ENCODE assay signal across 1 cellular context in the genomic region with DNA sequence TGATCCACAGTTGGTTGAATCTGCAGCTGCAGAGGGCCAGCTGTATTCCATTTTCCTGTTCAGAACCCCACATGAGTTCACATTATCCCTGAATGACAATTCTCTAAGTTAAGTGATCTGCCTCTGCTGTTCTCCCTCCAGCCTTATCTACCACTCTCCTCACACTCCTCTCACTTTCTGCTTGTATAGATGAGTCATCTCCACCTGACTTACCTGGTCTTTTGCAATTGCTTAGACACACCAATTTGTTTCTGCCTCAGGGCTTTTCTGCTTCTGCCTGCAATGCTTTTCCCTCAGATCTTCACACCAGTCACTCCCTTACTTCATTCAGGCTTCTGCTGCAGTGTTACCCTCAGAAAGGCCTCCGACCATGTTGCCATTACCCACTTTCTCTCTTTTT.
A peak's percentile ranks its signal among the peaks of the same experiment; 100 is the strongest.
TF ChIP-seq lines count a peak whose summit lies in the region.

No MANE protein-coding gene starts in this region.

TF ChIP-seq in HEK293, 187 proteins besides CTCF, POLR2A, EP300 and RAD21 (continued from another document and continues in another):
- TF ChIP-seq, protein P1, sequence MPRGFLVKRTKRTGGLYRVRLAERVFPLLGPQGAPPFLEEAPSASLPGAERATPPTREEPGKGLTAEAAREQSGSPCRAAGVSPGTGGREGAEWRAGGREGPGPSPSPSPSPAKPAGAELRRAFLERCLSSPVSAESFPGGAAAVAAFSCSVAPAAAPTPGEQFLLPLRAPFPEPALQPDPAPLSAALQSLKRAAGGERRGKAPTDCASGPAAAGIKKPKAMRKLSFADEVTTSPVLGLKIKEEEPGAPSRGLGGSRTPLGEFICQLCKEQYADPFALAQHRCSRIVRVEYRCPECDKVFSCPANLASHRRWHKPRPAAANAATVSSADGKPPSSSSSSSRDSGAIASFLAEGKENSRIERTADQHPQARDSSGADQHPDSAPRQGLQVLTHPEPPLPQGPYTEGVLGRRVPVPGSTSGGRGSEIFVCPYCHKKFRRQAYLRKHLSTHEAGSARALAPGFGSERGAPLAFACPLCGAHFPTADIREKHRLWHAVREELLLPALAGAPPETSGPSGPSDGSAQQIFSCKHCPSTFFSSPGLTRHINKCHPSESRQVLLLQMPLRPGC (tag by site-specific recombination; IDR thresholded peaks at IDR 0.05): no peak
- TF ChIP-seq SALL2 (tag by site-specific recombination; IDR thresholded peaks at IDR 0.05; ENCODE audit: borderline replicate concordance) (no peak), ZNF626 (tag by site-specific recombination; IDR thresholded peaks at IDR 0.05) (no peak), SETDB1 (IDR thresholded peaks at IDR 0.05; ENCODE audit: insufficient read length, low read length) (no peak), ZNF19 (tag by site-specific recombination; IDR thresholded peaks at IDR 0.05; ENCODE audit: low read depth) (no peak), ZNF791 (tag by site-specific recombination; IDR thresholded peaks at IDR 0.05) (no peak), ZNF138 (tag by site-specific recombination; IDR thresholded peaks at IDR 0.05; ENCODE audit: borderline replicate concordance) (no peak), ZNF366 (tag by site-specific recombination; conservative IDR thresholded peaks at IDR 0.05) (0 out of 2 replicates have a peak, but pooled peaks have one; percentile 21), ZNF394 (tag by site-specific recombination; IDR thresholded peaks at IDR 0.05; ENCODE audit: borderline replicate concordance) (peak; percentile 13; the same call in 1 of the 2 replicates), YY2 (tag by site-specific recombination; IDR thresholded peaks at IDR 0.05) (no peak), ZNF114 (tag by site-specific recombination; IDR thresholded peaks at IDR 0.05) (no peak), ZNF830 (tag by site-specific recombination; IDR thresholded peaks at IDR 0.05; ENCODE audit: low read depth) (no peak), ZNF112 (tag by site-specific recombination; IDR thresholded peaks at IDR 0.05) (no peak), ZNF10 (tag by site-specific recombination; IDR thresholded peaks at IDR 0.05) (no peak), ZNF501 (tag by site-specific recombination; IDR thresholded peaks at IDR 0.05) (no peak), ZFP41 (tag by site-specific recombination; IDR thresholded peaks at IDR 0.05; ENCODE audit: borderline replicate concordance) (no peak), EGR2 (tag by site-specific recombination; IDR thresholded peaks at IDR 0.05; ENCODE audit: low read depth) (no peak), ZNF23 (tag by site-specific recombination; IDR thresholded peaks at IDR 0.05; ENCODE audit: borderline replicate concordance) (no peak), KLF8 (tag by site-specific recombination; IDR thresholded peaks at IDR 0.05) (peak; percentile 82), ZNF266 (tag by site-specific recombination; IDR thresholded peaks at IDR 0.05; ENCODE audit: low read depth) (no peak), ZNF404 (tag by site-specific recombination; IDR thresholded peaks at IDR 0.05) (no peak), ZNF169 (tag by site-specific recombination; IDR thresholded peaks at IDR 0.05) (0 out of 2 replicates have a peak, but pooled peaks have one; percentile 45), ZNF140 (tag by site-specific recombination; IDR thresholded peaks at IDR 0.05) (no peak), ZNF239 (tag by site-specific recombination; IDR thresholded peaks at IDR 0.05) (no peak), ZNF768 (tag by site-specific recombination; IDR thresholded peaks at IDR 0.05) (no peak), ZNF776 (tag by site-specific recombination; IDR thresholded peaks at IDR 0.05; ENCODE audit: borderline replicate concordance) (no peak), ZNF221 (tag by site-specific recombination; IDR thresholded peaks at IDR 0.05; ENCODE audit: borderline replicate concordance) (no peak), ZNF292 (tag by site-specific recombination; IDR thresholded peaks at IDR 0.05; ENCODE audit: borderline replicate concordance, low read depth) (no peak)
- TF ChIP-seq, protein P2, sequence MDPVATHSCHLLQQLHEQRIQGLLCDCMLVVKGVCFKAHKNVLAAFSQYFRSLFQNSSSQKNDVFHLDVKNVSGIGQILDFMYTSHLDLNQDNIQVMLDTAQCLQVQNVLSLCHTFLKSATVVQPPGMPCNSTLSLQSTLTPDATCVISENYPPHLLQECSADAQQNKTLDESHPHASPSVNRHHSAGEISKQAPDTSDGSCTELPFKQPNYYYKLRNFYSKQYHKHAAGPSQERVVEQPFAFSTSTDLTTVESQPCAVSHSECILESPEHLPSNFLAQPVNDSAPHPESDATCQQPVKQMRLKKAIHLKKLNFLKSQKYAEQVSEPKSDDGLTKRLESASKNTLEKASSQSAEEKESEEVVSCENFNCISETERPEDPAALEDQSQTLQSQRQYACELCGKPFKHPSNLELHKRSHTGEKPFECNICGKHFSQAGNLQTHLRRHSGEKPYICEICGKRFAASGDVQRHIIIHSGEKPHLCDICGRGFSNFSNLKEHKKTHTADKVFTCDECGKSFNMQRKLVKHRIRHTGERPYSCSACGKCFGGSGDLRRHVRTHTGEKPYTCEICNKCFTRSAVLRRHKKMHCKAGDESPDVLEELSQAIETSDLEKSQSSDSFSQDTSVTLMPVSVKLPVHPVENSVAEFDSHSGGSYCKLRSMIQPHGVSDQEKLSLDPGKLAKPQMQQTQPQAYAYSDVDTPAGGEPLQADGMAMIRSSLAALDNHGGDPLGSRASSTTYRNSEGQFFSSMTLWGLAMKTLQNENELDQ (tag by site-specific recombination; IDR thresholded peaks at IDR 0.05; ENCODE audit: low read depth): no peak
- TF ChIP-seq, protein P3, sequence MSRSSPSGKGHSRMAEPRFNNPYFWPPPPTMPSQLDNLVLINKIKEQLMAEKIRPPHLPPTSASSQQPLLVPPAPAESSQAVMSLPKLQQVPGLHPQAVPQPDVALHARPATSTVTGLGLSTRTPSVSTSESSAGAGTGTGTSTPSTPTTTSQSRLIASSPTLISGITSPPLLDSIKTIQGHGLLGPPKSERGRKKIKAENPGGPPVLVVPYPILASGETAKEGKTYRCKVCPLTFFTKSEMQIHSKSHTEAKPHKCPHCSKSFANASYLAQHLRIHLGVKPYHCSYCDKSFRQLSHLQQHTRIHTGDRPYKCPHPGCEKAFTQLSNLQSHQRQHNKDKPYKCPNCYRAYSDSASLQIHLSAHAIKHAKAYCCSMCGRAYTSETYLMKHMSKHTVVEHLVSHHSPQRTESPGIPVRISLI (tag by site-specific recombination; IDR thresholded peaks at IDR 0.05): no peak
- TF ChIP-seq, protein P4, sequence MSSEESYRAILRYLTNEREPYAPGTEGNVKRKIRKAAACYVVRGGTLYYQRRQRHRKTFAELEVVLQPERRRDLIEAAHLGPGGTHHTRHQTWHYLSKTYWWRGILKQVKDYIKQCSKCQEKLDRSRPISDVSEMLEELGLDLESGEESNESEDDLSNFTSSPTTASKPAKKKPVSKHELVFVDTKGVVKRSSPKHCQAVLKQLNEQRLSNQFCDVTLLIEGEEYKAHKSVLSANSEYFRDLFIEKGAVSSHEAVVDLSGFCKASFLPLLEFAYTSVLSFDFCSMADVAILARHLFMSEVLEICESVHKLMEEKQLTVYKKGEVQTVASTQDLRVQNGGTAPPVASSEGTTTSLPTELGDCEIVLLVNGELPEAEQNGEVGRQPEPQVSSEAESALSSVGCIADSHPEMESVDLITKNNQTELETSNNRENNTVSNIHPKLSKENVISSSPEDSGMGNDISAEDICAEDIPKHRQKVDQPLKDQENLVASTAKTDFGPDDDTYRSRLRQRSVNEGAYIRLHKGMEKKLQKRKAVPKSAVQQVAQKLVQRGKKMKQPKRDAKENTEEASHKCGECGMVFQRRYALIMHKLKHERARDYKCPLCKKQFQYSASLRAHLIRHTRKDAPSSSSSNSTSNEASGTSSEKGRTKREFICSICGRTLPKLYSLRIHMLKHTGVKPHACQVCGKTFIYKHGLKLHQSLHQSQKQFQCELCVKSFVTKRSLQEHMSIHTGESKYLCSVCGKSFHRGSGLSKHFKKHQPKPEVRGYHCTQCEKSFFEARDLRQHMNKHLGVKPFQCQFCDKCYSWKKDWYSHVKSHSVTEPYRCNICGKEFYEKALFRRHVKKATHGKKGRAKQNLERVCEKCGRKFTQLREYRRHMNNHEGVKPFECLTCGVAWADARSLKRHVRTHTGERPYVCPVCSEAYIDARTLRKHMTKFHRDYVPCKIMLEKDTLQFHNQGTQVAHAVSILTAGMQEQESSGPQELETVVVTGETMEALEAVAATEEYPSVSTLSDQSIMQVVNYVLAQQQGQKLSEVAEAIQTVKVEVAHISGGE (tag by site-specific recombination; conservative IDR thresholded peaks at IDR 0.05; ENCODE audit: low read depth): no peak
- TF ChIP-seq, protein P5, sequence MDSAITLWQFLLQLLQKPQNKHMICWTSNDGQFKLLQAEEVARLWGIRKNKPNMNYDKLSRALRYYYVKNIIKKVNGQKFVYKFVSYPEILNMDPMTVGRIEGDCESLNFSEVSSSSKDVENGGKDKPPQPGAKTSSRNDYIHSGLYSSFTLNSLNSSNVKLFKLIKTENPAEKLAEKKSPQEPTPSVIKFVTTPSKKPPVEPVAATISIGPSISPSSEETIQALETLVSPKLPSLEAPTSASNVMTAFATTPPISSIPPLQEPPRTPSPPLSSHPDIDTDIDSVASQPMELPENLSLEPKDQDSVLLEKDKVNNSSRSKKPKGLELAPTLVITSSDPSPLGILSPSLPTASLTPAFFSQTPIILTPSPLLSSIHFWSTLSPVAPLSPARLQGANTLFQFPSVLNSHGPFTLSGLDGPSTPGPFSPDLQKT (IDR thresholded peaks at IDR 0.05; ENCODE audit: borderline replicate concordance, low read depth, low read length): no peak
- TF ChIP-seq, protein P6, sequence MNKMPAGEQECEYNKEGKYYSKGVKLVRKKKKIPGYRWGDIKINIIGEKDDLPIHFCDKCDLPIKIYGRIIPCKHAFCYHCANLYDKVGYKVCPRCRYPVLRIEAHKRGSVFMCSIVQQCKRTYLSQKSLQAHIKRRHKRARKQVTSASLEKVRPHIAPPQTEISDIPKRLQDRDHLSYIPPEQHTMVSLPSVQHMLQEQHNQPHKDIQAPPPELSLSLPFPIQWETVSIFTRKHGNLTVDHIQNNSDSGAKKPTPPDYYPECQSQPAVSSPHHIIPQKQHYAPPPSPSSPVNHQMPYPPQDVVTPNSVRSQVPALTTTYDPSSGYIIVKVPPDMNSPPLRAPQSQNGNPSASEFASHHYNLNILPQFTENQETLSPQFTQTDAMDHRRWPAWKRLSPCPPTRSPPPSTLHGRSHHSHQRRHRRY (tag by site-specific recombination; IDR thresholded peaks at IDR 0.05): no peak
- TF ChIP-seq, protein P7, sequence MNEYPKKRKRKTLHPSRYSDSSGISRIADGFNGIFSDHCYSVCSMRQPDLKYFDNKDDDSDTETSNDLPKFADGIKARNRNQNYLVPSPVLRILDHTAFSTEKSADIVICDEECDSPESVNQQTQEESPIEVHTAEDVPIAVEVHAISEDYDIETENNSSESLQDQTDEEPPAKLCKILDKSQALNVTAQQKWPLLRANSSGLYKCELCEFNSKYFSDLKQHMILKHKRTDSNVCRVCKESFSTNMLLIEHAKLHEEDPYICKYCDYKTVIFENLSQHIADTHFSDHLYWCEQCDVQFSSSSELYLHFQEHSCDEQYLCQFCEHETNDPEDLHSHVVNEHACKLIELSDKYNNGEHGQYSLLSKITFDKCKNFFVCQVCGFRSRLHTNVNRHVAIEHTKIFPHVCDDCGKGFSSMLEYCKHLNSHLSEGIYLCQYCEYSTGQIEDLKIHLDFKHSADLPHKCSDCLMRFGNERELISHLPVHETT (tag by site-specific recombination; IDR thresholded peaks at IDR 0.05): peak; percentile 69
- TF ChIP-seq, protein P8, sequence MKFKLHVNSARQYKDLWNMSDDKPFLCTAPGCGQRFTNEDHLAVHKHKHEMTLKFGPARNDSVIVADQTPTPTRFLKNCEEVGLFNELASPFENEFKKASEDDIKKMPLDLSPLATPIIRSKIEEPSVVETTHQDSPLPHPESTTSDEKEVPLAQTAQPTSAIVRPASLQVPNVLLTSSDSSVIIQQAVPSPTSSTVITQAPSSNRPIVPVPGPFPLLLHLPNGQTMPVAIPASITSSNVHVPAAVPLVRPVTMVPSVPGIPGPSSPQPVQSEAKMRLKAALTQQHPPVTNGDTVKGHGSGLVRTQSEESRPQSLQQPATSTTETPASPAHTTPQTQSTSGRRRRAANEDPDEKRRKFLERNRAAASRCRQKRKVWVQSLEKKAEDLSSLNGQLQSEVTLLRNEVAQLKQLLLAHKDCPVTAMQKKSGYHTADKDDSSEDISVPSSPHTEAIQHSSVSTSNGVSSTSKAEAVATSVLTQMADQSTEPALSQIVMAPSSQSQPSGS (tag by site-specific recombination; IDR thresholded peaks at IDR 0.05; ENCODE audit: low read depth): no peak
- TF ChIP-seq, protein P9, sequence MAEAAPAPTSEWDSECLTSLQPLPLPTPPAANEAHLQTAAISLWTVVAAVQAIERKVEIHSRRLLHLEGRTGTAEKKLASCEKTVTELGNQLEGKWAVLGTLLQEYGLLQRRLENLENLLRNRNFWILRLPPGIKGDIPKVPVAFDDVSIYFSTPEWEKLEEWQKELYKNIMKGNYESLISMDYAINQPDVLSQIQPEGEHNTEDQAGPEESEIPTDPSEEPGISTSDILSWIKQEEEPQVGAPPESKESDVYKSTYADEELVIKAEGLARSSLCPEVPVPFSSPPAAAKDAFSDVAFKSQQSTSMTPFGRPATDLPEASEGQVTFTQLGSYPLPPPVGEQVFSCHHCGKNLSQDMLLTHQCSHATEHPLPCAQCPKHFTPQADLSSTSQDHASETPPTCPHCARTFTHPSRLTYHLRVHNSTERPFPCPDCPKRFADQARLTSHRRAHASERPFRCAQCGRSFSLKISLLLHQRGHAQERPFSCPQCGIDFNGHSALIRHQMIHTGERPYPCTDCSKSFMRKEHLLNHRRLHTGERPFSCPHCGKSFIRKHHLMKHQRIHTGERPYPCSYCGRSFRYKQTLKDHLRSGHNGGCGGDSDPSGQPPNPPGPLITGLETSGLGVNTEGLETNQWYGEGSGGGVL (tag by site-specific recombination; IDR thresholded peaks at IDR 0.05): peak; percentile 57; the same call in 1 of the 2 replicates
- TF ChIP-seq, protein P10, sequence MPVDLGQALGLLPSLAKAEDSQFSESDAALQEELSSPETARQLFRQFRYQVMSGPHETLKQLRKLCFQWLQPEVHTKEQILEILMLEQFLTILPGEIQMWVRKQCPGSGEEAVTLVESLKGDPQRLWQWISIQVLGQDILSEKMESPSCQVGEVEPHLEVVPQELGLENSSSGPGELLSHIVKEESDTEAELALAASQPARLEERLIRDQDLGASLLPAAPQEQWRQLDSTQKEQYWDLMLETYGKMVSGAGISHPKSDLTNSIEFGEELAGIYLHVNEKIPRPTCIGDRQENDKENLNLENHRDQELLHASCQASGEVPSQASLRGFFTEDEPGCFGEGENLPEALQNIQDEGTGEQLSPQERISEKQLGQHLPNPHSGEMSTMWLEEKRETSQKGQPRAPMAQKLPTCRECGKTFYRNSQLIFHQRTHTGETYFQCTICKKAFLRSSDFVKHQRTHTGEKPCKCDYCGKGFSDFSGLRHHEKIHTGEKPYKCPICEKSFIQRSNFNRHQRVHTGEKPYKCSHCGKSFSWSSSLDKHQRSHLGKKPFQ (tag by site-specific recombination; IDR thresholded peaks at IDR 0.05): peak; percentile 65; the same call in 1 of the 2 replicates
